In genomic region chr1:5927506-5928370, GRCh38 we compare ENCODE assay signal across 15 cellular contexts.
DNase-seq lines count a peak whose midpoint lies in the region; ATAC-seq and TF ChIP-seq lines count a peak whose summit lies in the region.
"Had no signal": no experiment of that assay in that cellular context is flagged by ENCODE, and none has a peak within 500 bp of the region (broad histone marks: within the 10 kb centered on the region; RNA-seq: fewer than 3 reads in every experiment).

No MANE protein-coding gene starts in this region.

- peaks cover 5% of the 10 kb centered on the region for H3K36me3 ChIP-seq in mammary epithelial cell (ENCODE audit: insufficient read depth, low read length)

- BruUV-seq in MCF 10A (replicated peaks; lab: Mats Ljungman, UMichigan) (no TSS peak), mammary epithelial cell (replicated peaks; lab: Mats Ljungman, UMichigan) (no TSS peak)

- no peak overlapping the region for H3K9ac ChIP-seq in mammary epithelial cell (ENCODE audit: insufficient read depth, low read length)

- H3K4me1 Mint-ChIP-seq in MCF 10A (ENCODE audit: insufficient read depth, unreplicated experiment): peaks cover 16% of the 10 kb centered on the region
- H3K4me1 Mint-ChIP-seq in chondrocyte (ENCODE audit: low read depth): peaks cover 6% of the 10 kb centered on the region
- H3K4me1 Mint-ChIP-seq in osteocyte (ENCODE audit: unreplicated experiment): peaks cover 10% of the 10 kb centered on the region
- H3K4me1 Mint-ChIP-seq: CD14-positive monocyte had no signal

- no peak overlapping the region for H3K4me3 ChIP-seq in mammary epithelial cell (replicated peaks in 1 of 3; ENCODE audit: insufficient read depth in 1 of 3, low read depth in 2 of 3, low read length in 3 of 3)
- H3K4me3 ChIP-seq: A549 had no signal

- WGBS in mammary epithelial cell (ENCODE audit: low coverage, missing lambda C conversion rate): 97% methylated on average over 14 of the region's 19 CpGs

- dilution Hi-C loops in mammary epithelial cell (cut with HindIII; ENCODE audit: low sequenced_read_pairs): no loop called here

- H3K27me3 Mint-ChIP-seq in MCF 10A (ENCODE audit: insufficient read depth, unreplicated experiment) (no peaks in the 10 kb centered on the region), chondrocyte (ENCODE audit: low read depth) (no peaks in the 10 kb centered on the region), osteocyte (ENCODE audit: unreplicated experiment) (no peaks in the 10 kb centered on the region)

- H3K36me3 Mint-ChIP-seq in MCF 10A (ENCODE audit: insufficient read depth, unreplicated experiment) (peaks cover 32% of the 10 kb centered on the region), chondrocyte (ENCODE audit: low read depth) (peaks cover 16% of the 10 kb centered on the region), osteocyte (ENCODE audit: unreplicated experiment) (peaks cover 34% of the 10 kb centered on the region)

- no peak overlapping the region for H3K4me3 Mint-ChIP-seq in MCF 10A (ENCODE audit: unreplicated experiment)
- no peak overlapping the region for H3K4me3 Mint-ChIP-seq in chondrocyte (ENCODE audit: unreplicated experiment)
- no peak overlapping the region for H3K4me3 Mint-ChIP-seq in osteocyte (ENCODE audit: unreplicated experiment)
- H3K4me3 Mint-ChIP-seq: CD14-positive monocyte had no signal

- no peaks in the 10 kb centered on the region for H3K9me3 ChIP-seq in mammary epithelial cell (replicated peaks; ENCODE audit: insufficient read depth, low read length)
- H3K9me3 ChIP-seq: A549 had no signal

- no peaks in the 10 kb centered on the region for H3K79me2 ChIP-seq in mammary epithelial cell (ENCODE audit: insufficient read depth, low read length)

- no peak overlapping the region for H3K4me2 ChIP-seq in mammary epithelial cell (ENCODE audit: insufficient read depth, low read depth, low read length)
- H3K4me2 ChIP-seq: A549 had no signal

- H4K20me1 ChIP-seq in mammary epithelial cell (ENCODE audit: insufficient read depth, low read length): no peaks in the 10 kb centered on the region

- H3K9me3 Mint-ChIP-seq in MCF 10A (ENCODE audit: unreplicated experiment): no peaks in the 10 kb centered on the region
- H3K9me3 Mint-ChIP-seq in chondrocyte (ENCODE audit: low read depth): peaks cover 3% of the 10 kb centered on the region
- no peaks in the 10 kb centered on the region for H3K9me3 Mint-ChIP-seq in osteocyte (ENCODE audit: unreplicated experiment)
- H3K9me3 Mint-ChIP-seq: CD14-positive monocyte had no signal

- no peak overlapping the region for H3K27ac ChIP-seq in mammary epithelial cell (ENCODE audit: insufficient read depth, low read depth, low read length)
- H3K27ac ChIP-seq: A549 had no signal

- H3K27me3 ChIP-seq in mammary epithelial cell (ENCODE audit: insufficient read depth, low read length): no peaks in the 10 kb centered on the region

- in situ Hi-C loops in mammary epithelial cell (cut with MboI; ENCODE audit: low sequenced_read_pairs in 2 of 2): no loop called here

- intact Hi-C loops in MCF 10A (cut with micrococcal nuclease) (no loop called here), mammary epithelial cell (cut with micrococcal nuclease) (no loop called here)

- DNase-seq in MCF 10A (ENCODE audit: unreplicated experiment) (peak; percentile 18), mammary epithelial cell (no peak), chondrocyte (ENCODE audit: low spot score) (peak; percentile 62), osteocyte (ENCODE audit: extremely low spot score, unreplicated experiment) (peak; percentile 75), inferior parietal cortex (ENCODE audit: extremely low spot score) (no peak), SKM-1 treated with dmso at 0.1 percent for 144 hours (lab: John Stamatoyannopoulos, UW; ENCODE audit: unreplicated experiment) (no peak)
- DNase-seq: COR-L47, Karpas-422, NCI-H1417, NCI-H1930, NCI-H2171 treated with DMSO at 0.1 percent for 48 hours, NCI-H774 had no signal

- H3K27ac Mint-ChIP-seq in MCF 10A (ENCODE audit: low read depth, unreplicated experiment) (peak overlapping the region; percentile 8), chondrocyte (ENCODE audit: unreplicated experiment) (no peak overlapping the region), osteocyte (ENCODE audit: unreplicated experiment) (no peak overlapping the region)
- H3K27ac Mint-ChIP-seq: CD14-positive monocyte had no signal

- CTCF ChIA-PET in MCF 10A (lab: Yijun Ruan, JAX): interaction anchor here (1.0 kb wide), 1 partner anchor 12 kb away, joined by 3 read pairs; no protein-coding TSS in a partner anchor
- CTCF ChIA-PET in mammary epithelial cell (lab: Charles Lee; ENCODE audit: low non-redundant PET): no interaction called here

- POLR2A ChIA-PET in MCF 10A (lab: Yijun Ruan, JAX): no interaction called here

- TF ChIP-seq CTCF in MCF 10A (IDR thresholded peaks at IDR 0.05; ENCODE audit: unreplicated experiment) (no peak), mammary epithelial cell (conservative IDR thresholded peaks at IDR 0.05 in 1 of 2, IDR thresholded peaks at IDR 0.05 in 1 of 2; ENCODE audit: extremely low read depth in 1 of 2, insufficient read depth in 1 of 2, low read depth in 1 of 2, low read length in 2 of 2) (no peak), chondrocyte (IDR thresholded peaks at IDR 0.05) (no peak), osteocyte (IDR thresholded peaks at IDR 0.05) (no peak)

- ATAC-seq in GM18909 (IDR thresholded peaks at IDR 0.05; ENCODE audit: poor library complexity, unreplicated experiment): no peak
- ATAC-seq: A549 had no signal

- no peak overlapping the region for H2AFZ ChIP-seq in mammary epithelial cell (ENCODE audit: low read depth, low read length)

- peaks cover 3% of the 10 kb centered on the region for H3K4me1 ChIP-seq in mammary epithelial cell (ENCODE audit: insufficient read depth, low read length)
- H3K4me1 ChIP-seq: A549 had no signal

Comparison
In these comparisons a context has a peak if more than half of its experiments do, and no peak if none do; other contexts are left out.
1. DNase-seq: peak in MCF 10A (single experiment), chondrocyte (single experiment) and osteocyte (single experiment); none in mammary epithelial cell (single experiment), inferior parietal cortex (single experiment) and SKM-1 treated with dmso at 0.1 percent for 144 hours (single experiment).